ENCODE assay signal across 25 cellular contexts in the genomic region with DNA sequence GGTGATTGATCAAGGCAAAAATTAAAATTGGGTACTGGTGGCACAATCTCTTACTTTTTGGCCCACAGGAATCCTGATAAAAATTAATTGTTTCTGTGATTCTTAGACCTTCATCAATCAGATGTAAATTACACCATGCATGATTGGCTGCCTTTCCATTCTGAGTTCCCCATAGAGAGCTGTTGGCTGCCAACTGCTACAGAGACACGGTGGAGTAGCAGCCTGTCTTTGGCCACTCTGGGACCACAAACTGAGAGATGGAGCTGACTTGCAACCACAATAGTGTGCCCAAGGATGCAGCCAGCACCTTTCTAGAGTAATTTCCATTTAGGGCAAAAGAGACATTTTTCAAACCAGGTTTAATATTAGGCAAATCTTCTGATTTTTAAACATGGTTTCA.
"Had no signal": no experiment of that assay in that cellular context is flagged by ENCODE, and none has a peak within 500 bp of the region (broad histone marks: within the 10 kb centered on the region; RNA-seq: fewer than 3 reads in every experiment).

No MANE protein-coding gene starts in this region.

- H3K4me2 ChIP-seq: smooth muscle cell had no signal

- H3K4me3 ChIP-seq: left ventricle myocardium inferior, lung, right atrium auricular region, right lobe of liver, smooth muscle cell, tibial nerve, uterus had no signal

- DNase-seq: hippocampal formation; islet precursor cell; left ventricle myocardium inferior; mesendoderm; naive B cell; natural killer cell; nephron progenitor cell; nucleus accumbens; right lobe of liver; stimulated activated CD4-positive, alpha-beta T cell treated with anti-CD3 and anti-CD28 coated beads, Interleukin-1b, Interleukin-23, amount 100 ng/mL, for 48 hours; stimulated activated CD4-positive, alpha-beta T cell treated with anti-CD3 and anti-CD28 coated beads, Interleukin-2, amount 100 ng/mL, for 48 hours; stimulated activated CD4-positive, alpha-beta T cell treated with anti-CD3 and anti-CD28 coated beads, Interleukin-4, amount 100 ng/mL, for 4 hours; stimulated activated CD8-positive, alpha-beta memory T cell treated with anti-CD3 and anti-CD28 coated beads, Interleukin-4, amount 100 ng/mL, for 48 hours; stimulated activated naive CD4-positive, alpha-beta T cell treated with Interleukin-2 at 50 U/mL for 16 hours; stimulated activated naive CD8-positive, alpha-beta T cell treated with anti-CD3 and anti-CD28 coated beads, Interleukin-15, amount 100 ng/mL, for 72 hours; substantia nigra; uterus had no signal

- H3K4me3 Mint-ChIP-seq: mesothelial cell of epicardium; naive B cell; natural killer cell; nephron progenitor cell; stimulated activated memory B cell treated with anti-CD40 and anti-IgM and Interleukin-4, amounts not matched to agents 10 μg/mL and 1 μg/mL and 100 μg/mL, for 72 hours; stimulated activated naive CD8-positive, alpha-beta T cell treated with anti-CD3 and anti-CD28 coated beads, Interleukin-15, amount 100 ng/mL, for 72 hours; type B pancreatic cell had no signal

- H3K27ac Mint-ChIP-seq: mesothelial cell of epicardium; naive B cell; natural killer cell; nephron progenitor cell; stimulated activated memory B cell treated with anti-CD40 and anti-IgM and Interleukin-4, amounts not matched to agents 10 μg/mL and 1 μg/mL and 100 μg/mL, for 72 hours; stimulated activated naive CD8-positive, alpha-beta T cell treated with anti-CD3 and anti-CD28 coated beads, Interleukin-15, amount 100 ng/mL, for 72 hours; type B pancreatic cell had no signal

- H2AFZ ChIP-seq: parathyroid adenoma had no signal

- H3K9ac ChIP-seq: parathyroid adenoma had no signal

- H3K27me3 ChIP-seq: right atrium auricular region, right lobe of liver, tibial nerve, uterus had no signal

- H3K4me1 Mint-ChIP-seq: mesothelial cell of epicardium; naive B cell; natural killer cell; nephron progenitor cell; stimulated activated memory B cell treated with anti-CD40 and anti-IgM and Interleukin-4, amounts not matched to agents 10 μg/mL and 1 μg/mL and 100 μg/mL, for 72 hours; stimulated activated naive CD8-positive, alpha-beta T cell treated with anti-CD3 and anti-CD28 coated beads, Interleukin-15, amount 100 ng/mL, for 72 hours had no signal

- H3K36me3 ChIP-seq: left ventricle myocardium inferior, right atrium auricular region, right lobe of liver, tibial nerve, uterus had no signal

- H3K27ac ChIP-seq: left ventricle myocardium inferior, parathyroid adenoma, right atrium auricular region, right lobe of liver, tibial nerve, uterus had no signal

- H3K9me3 Mint-ChIP-seq: mesothelial cell of epicardium, nephron progenitor cell, type B pancreatic cell had no signal

- H3K27me3 Mint-ChIP-seq: naive B cell; stimulated activated memory B cell treated with anti-CD40 and anti-IgM and Interleukin-4, amounts not matched to agents 10 μg/mL and 1 μg/mL and 100 μg/mL, for 72 hours; stimulated activated naive CD8-positive, alpha-beta T cell treated with anti-CD3 and anti-CD28 coated beads, Interleukin-15, amount 100 ng/mL, for 72 hours; type B pancreatic cell had no signal

- ATAC-seq: natural killer cell; right lobe of liver; stimulated activated memory B cell treated with anti-CD40 and anti-IgM and Interleukin-4, amounts not matched to agents 10 μg/mL and 1 μg/mL and 100 μg/mL, for 72 hours; stimulated activated naive CD8-positive, alpha-beta T cell treated with anti-CD3 and anti-CD28 coated beads, Interleukin-15, amount 100 ng/mL, for 72 hours had no signal

- H3K4me1 ChIP-seq: left ventricle myocardium inferior, parathyroid adenoma, right atrium auricular region, right lobe of liver, tibial nerve, uterus had no signal

- H3K36me3 Mint-ChIP-seq: mesothelial cell of epicardium; naive B cell; natural killer cell; stimulated activated memory B cell treated with anti-CD40 and anti-IgM and Interleukin-4, amounts not matched to agents 10 μg/mL and 1 μg/mL and 100 μg/mL, for 72 hours; type B pancreatic cell had no signal

- H3K9me3 ChIP-seq: left ventricle myocardium inferior, right atrium auricular region, right lobe of liver, tibial nerve, uterus had no signal
